8 cellular contexts compared by ENCODE assay signal in the genomic region with DNA sequence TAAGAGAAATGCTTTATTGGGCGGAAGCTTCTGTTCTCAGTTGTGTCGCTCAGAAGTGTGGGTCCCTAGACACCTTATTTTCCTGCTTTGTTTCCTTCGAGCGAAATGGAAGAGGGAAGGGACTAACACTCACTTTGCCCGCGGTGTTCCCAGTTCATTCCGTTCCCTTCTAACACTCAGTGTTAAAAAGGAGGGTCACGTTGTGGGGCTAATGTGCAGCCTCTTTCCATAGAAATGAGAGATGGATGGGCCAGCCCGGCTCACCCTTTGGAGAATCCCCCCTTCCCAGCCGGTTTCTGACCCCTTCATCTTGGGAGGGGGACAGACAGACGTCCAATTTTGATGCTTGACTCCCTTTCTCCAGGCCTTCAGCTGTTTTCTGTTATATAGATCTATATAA. TPM values are rescaled to one million over a fixed set of nuclear protein-coding genes. Genes with fewer than 3 reads are reported as not detected.
A peak's percentile ranks its signal among the peaks of the same experiment; 100 is the strongest.
DNase-seq lines count a peak whose midpoint lies in the region; ATAC-seq and TF ChIP-seq lines count a peak whose summit lies in the region.

No MANE protein-coding gene starts in this region.

- H3K36me3 ChIP-seq in GM23338 (ENCODE audit: insufficient read depth) (no peaks in the 10 kb centered on the region), PC-9 (ENCODE audit: low read depth) (no peaks in the 10 kb centered on the region), psoas muscle (ENCODE audit: insufficient read depth in 1 of 2, low read depth in 1 of 2) (no peaks in the 10 kb centered on the region), sigmoid colon (no peaks in the 10 kb centered on the region)

- no peaks in the 10 kb centered on the region for H3K9me3 ChIP-seq in PC-9 (ENCODE audit: insufficient read depth, low read depth)
- no peaks in the 10 kb centered on the region for H3K9me3 ChIP-seq in psoas muscle
- no peaks in the 10 kb centered on the region for H3K9me3 ChIP-seq in sigmoid colon

- peak overlapping the region; percentile 87 for H3K4me3 Mint-ChIP-seq in GM23338

- no peak for TF ChIP-seq EP300 in sigmoid colon (IDR thresholded peaks at IDR 0.05)

- peak overlapping the region; percentile 85 for H3K4me3 ChIP-seq in GM23338
- peak overlapping the region; percentile 97 for H3K4me3 ChIP-seq in PC-9
- peak overlapping the region; percentile 96 for H3K4me3 ChIP-seq in psoas muscle
- peak overlapping the region in 1 of 4 donors; percentile 82 for H3K4me3 ChIP-seq in sigmoid colon

- H3K27ac ChIP-seq in GM23338 (ENCODE audit: low read depth) = no peak overlapping the region
- no peak overlapping the region for H3K27ac ChIP-seq in PC-9
- no peak overlapping the region for H3K27ac ChIP-seq in psoas muscle
- H3K27ac ChIP-seq in sigmoid colon = peak overlapping the region in 1 of 4 donors; percentile 26

- POLR2A ChIA-PET in PC-9 (lab: Charles Lee; ENCODE audit: unreplicated experiment) = interaction anchor here (0.6 kb wide), 1 partner anchor 100 kb away, joined by 5 read pairs; no protein-coding TSS in a partner anchor

- CTCF ChIA-PET in PC-9 (lab: Charles Lee) = no interaction called here

- H3K4me1 ChIP-seq in GM23338 (ENCODE audit: insufficient read depth) (peaks cover 35% of the 10 kb centered on the region), PC-9 (replicated peaks; ENCODE audit: insufficient read depth) (peaks cover 42% of the 10 kb centered on the region), psoas muscle (peaks cover 27% of the 10 kb centered on the region), sigmoid colon (peaks cover 0 to 52% (median 34%) of the 10 kb centered on the region in 4 donors)

- peaks cover 55% of the 10 kb centered on the region for H3K4me1 Mint-ChIP-seq in GM23338

- TF ChIP-seq CTCF in GM23338 (conservative IDR thresholded peaks at IDR 0.05; ENCODE audit: low read depth in 2 of 2) (no peak), PC-9 (conservative IDR thresholded peaks at IDR 0.05) (no peak), psoas muscle (IDR thresholded peaks at IDR 0.05) (no peak), sigmoid colon (IDR thresholded peaks at IDR 0.05) (no peak)

- TF ChIP-seq POLR2A in sigmoid colon (IDR thresholded peaks at IDR 0.05) = no peak

- H3K36me3 Mint-ChIP-seq in GM23338 (ENCODE audit: low read depth) = peaks cover 3% of the 10 kb centered on the region; the same call in 1 of the 3 replicates

- H4K20me1 ChIP-seq in GM23338 (replicated peaks; ENCODE audit: insufficient read depth) = peaks cover 22% of the 10 kb centered on the region
- peaks cover 14% of the 10 kb centered on the region for H4K20me1 ChIP-seq in PC-9 (ENCODE audit: insufficient read depth)

- H3K79me2 ChIP-seq in GM23338 (replicated peaks; ENCODE audit: insufficient read depth) (peaks cover 63% of the 10 kb centered on the region), PC-9 (ENCODE audit: low read depth) (peaks cover 67% of the 10 kb centered on the region)

- H2AFZ ChIP-seq in GM23338 (no peak overlapping the region), PC-9 (no peak overlapping the region)

- 71 to 78% (median 75%) methylated on average over 11 of the region's 11 CpGs for WGBS in psoas muscle, 3 donors
- 82 to 90% methylated on average over 11 of the region's 11 CpGs for WGBS in sigmoid colon, 2 donors

- no peak for ATAC-seq in GM23338
- ATAC-seq in left ventricle myocardium superior = no peak
- ATAC-seq in psoas muscle = no peak
- ATAC-seq in GM19395 (IDR thresholded peaks at IDR 0.05; ENCODE audit: unreplicated experiment) = no peak

- H3K9me2 ChIP-seq in GM23338 (ENCODE audit: insufficient read depth) (no peaks in the 10 kb centered on the region), PC-9 (ENCODE audit: insufficient read depth) (no peaks in the 10 kb centered on the region)

- no peak for DNase-seq in GM23338 (ENCODE audit: low spot score)
- DNase-seq in PC-9 = no peak
- DNase-seq in left ventricle myocardium superior = peak; percentile 8
- no peak for DNase-seq in psoas muscle
- no peak for DNase-seq in SHP77 (lab: John Stamatoyannopoulos, UW)
- no peak for DNase-seq in sigmoid colon
- no peak for DNase-seq in mucosa of gallbladder (ENCODE audit: low spot score)

- intact Hi-C loops in PC-9 (cut with micrococcal nuclease; ENCODE audit: unreplicated experiment) = no loop called here
- intact Hi-C loops in left ventricle myocardium superior (cut with micrococcal nuclease) = no loop called here
- intact Hi-C loops in psoas muscle (cut with DNase I) = loop anchor here (5.0 kb wide), 2 partner anchors 35 to 50 kb away; no protein-coding TSS in a partner anchor
- intact Hi-C loops in sigmoid colon (cut with DNase I) = loop anchor here (10.0 kb wide), 1 partner anchor 463 kb away; a partner anchor contains a TSS

- H3F3A ChIP-seq in GM23338 (replicated peaks; ENCODE audit: low read depth) (peaks cover 4% of the 10 kb centered on the region; the same call in 1 of the 2 replicates), PC-9 (ENCODE audit: insufficient read depth, low read depth) (peaks cover 35% of the 10 kb centered on the region)

- no peaks in the 10 kb centered on the region for H3K9me3 Mint-ChIP-seq in GM23338

- H3K4me2 ChIP-seq in GM23338 = peak overlapping the region; percentile 99
- H3K4me2 ChIP-seq in PC-9 = peak overlapping the region; percentile 80

- peaks cover 12% of the 10 kb centered on the region for H3K27me3 ChIP-seq in GM23338 (ENCODE audit: insufficient read depth)
- H3K27me3 ChIP-seq in PC-9 (ENCODE audit: insufficient read depth, low read depth) = no peaks in the 10 kb centered on the region
- no peaks in the 10 kb centered on the region for H3K27me3 ChIP-seq in psoas muscle (ENCODE audit: insufficient read depth in 3 of 3, low read length in 2 of 3)
- no peaks in the 10 kb centered on the region for H3K27me3 ChIP-seq in sigmoid colon

- no peak overlapping the region for H3K27ac Mint-ChIP-seq in GM23338

- peaks cover 21% of the 10 kb centered on the region for H3K27me3 Mint-ChIP-seq in GM23338 (ENCODE audit: insufficient read depth, low read depth, poor library complexity)

- BruUV-seq in PC-9 (replicated peaks; lab: Mats Ljungman, UMichigan) = TSS peak; percentile 49

RNA-seq across cellular contexts. Expression of a gene that starts 2.3 kb away (rescaled TPM):
- 35.1 and 52.6 TPM in 2 replicates for total RNA-seq in GM23338 (2014; rRNA removed; shearing (Covaris generic))
- polyA plus RNA-seq in GM23338 (2016; fragmentation: Nextera tagmentation; extraction: Ambion mirVana) = 12.3 and 12.8 TPM in 2 replicates
- total RNA-seq in PC-9 (2021) = 65.6 and 92.2 TPM in 2 replicates
- 102 TPM for total RNA-seq in left ventricle myocardium superior
- total RNA-seq in psoas muscle = 10 to 100 TPM; 26.4 to 48.6 (median 28.7) TPM
- 10 to 100 TPM in 1 of 3 donors, 1 to 10 TPM in 2; 3.9 to 15.1 (median 5.6) TPM for polyA plus RNA-seq in psoas muscle
- total RNA-seq in sigmoid colon = 10 to 100 TPM in 2 of 4 donors, 1 to 10 TPM in 2; 9.6 to 22.9 (median 15.9) TPM
- polyA plus RNA-seq in sigmoid colon = 1 to 10 TPM in 2 of 3 donors, under 1 TPM in 1; 0.69 to 8.5 (median 3.0) TPM
- 191 TPM for total RNA-seq in mucosa of gallbladder

Comparison
In these comparisons a context has a peak if more than half of its experiments do, and no peak if none do; other contexts are left out.
1. intact Hi-C loops: an anchor here in psoas muscle (5.0 kb wide) and sigmoid colon (10.0 kb wide); none called in PC-9 and left ventricle myocardium superior.